Comparison of ENCODE assay signal across 17 cellular contexts in genomic region chr5:174306345-174307030, GRCh38.
"Had no signal": no experiment of that assay in that cellular context is flagged by ENCODE, and none has a peak within 500 bp of the region (broad histone marks: within the 10 kb centered on the region; RNA-seq: fewer than 3 reads in every experiment).

No MANE protein-coding gene starts in this region.

- H3K27ac ChIP-seq: gastrocnemius medialis, heart right ventricle, left lung, testis, WERI-Rb-1 had no signal

- H3K36me3 Mint-ChIP-seq: activated naive CD8-positive, alpha-beta T cell treated with anti-CD3 and anti-CD28 coated beads for 36 hours had no signal

- H3K9me3 Mint-ChIP-seq: activated CD4-positive, alpha-beta memory T cell treated with anti-CD3 and anti-CD28 coated beads, Interleukin-2, amount 10 ng/mL, durations not matched to agents 7 days and 5 days; activated naive CD8-positive, alpha-beta T cell treated with anti-CD3 and anti-CD28 coated beads for 36 hours; activated T-cell treated with anti-CD3 and anti-CD28 coated beads, Interleukin-2, amount 50 U/mL, for 72 hours; memory B cell; nephron progenitor cell; stimulated activated naive CD8-positive, alpha-beta T cell treated with anti-CD3 and anti-CD28 coated beads, Interleukin-15, amount 100 ng/mL, for 72 hours had no signal

- H3K9me3 ChIP-seq: gastrocnemius medialis, heart right ventricle, left lung, testis had no signal

- H3K27ac Mint-ChIP-seq: activated CD4-positive, alpha-beta memory T cell treated with anti-CD3 and anti-CD28 coated beads, Interleukin-2, amount 10 ng/mL, durations not matched to agents 7 days and 5 days; activated CD4-positive, alpha-beta T cell treated with anti-CD3 and anti-CD28 coated beads for 36 hours; activated naive CD8-positive, alpha-beta T cell treated with anti-CD3 and anti-CD28 coated beads for 36 hours; activated T-cell treated with anti-CD3 and anti-CD28 coated beads, Interleukin-2, amount 50 U/mL, for 72 hours; memory B cell; nephron progenitor cell had no signal

- H3K4me3 Mint-ChIP-seq: activated CD4-positive, alpha-beta memory T cell treated with anti-CD3 and anti-CD28 coated beads, Interleukin-2, amount 10 ng/mL, durations not matched to agents 7 days and 5 days; activated CD4-positive, alpha-beta T cell treated with anti-CD3 and anti-CD28 coated beads for 36 hours; activated naive CD8-positive, alpha-beta T cell treated with anti-CD3 and anti-CD28 coated beads for 36 hours; activated T-cell treated with anti-CD3 and anti-CD28 coated beads, Interleukin-2, amount 50 U/mL, for 72 hours; memory B cell; nephron progenitor cell; stimulated activated naive CD8-positive, alpha-beta T cell treated with anti-CD3 and anti-CD28 coated beads, Interleukin-15, amount 100 ng/mL, for 72 hours had no signal

- DNase-seq: activated CD4-positive, alpha-beta memory T cell treated with anti-CD3 and anti-CD28 coated beads, Interleukin-2, amount 10 ng/mL, durations not matched to agents 7 days and 5 days; activated CD4-positive, alpha-beta T cell treated with anti-CD3 and anti-CD28 coated beads for 36 hours; activated gamma-delta T cell treated with Interleukin-2 at 50 U/mL for 16 hours; activated naive CD8-positive, alpha-beta T cell treated with anti-CD3 and anti-CD28 coated beads for 36 hours; activated T-cell treated with anti-CD3 and anti-CD28 coated beads, Interleukin-2, amount 50 U/mL, for 72 hours; effector CD4-positive, alpha-beta T cell; gastrocnemius medialis; heart right ventricle; left lung; nephron progenitor cell; stimulated activated CD4-positive, alpha-beta T cell treated with anti-CD3 and anti-CD28 coated beads, Interleukin-4, amount 100 ng/mL, for 4 hours; stimulated activated naive CD8-positive, alpha-beta T cell treated with anti-CD3 and anti-CD28 coated beads, Interleukin-15, amount 100 ng/mL, for 72 hours; testis; WERI-Rb-1 had no signal

- ATAC-seq: activated CD4-positive, alpha-beta T cell treated with anti-CD3 and anti-CD28 coated beads for 36 hours; activated T-cell treated with anti-CD3 and anti-CD28 coated beads, Interleukin-2, amount 50 U/mL, for 72 hours; gastrocnemius medialis; heart right ventricle; left lung; stimulated activated naive CD8-positive, alpha-beta T cell treated with anti-CD3 and anti-CD28 coated beads, Interleukin-15, amount 100 ng/mL, for 72 hours had no signal

- H3K36me3 ChIP-seq: gastrocnemius medialis, heart right ventricle, left lung, WERI-Rb-1 had no signal

- H3K27me3 ChIP-seq: gastrocnemius medialis, testis had no signal

- H3K4me1 Mint-ChIP-seq: activated CD4-positive, alpha-beta T cell treated with anti-CD3 and anti-CD28 coated beads for 36 hours; activated naive CD8-positive, alpha-beta T cell treated with anti-CD3 and anti-CD28 coated beads for 36 hours; stimulated activated naive CD8-positive, alpha-beta T cell treated with anti-CD3 and anti-CD28 coated beads, Interleukin-15, amount 100 ng/mL, for 72 hours had no signal

- FAIRE-seq: colon, keratinocyte had no signal

- H3K4me3 ChIP-seq: gastrocnemius medialis, heart right ventricle, left lung, testis had no signal
